In the genomic region with DNA sequence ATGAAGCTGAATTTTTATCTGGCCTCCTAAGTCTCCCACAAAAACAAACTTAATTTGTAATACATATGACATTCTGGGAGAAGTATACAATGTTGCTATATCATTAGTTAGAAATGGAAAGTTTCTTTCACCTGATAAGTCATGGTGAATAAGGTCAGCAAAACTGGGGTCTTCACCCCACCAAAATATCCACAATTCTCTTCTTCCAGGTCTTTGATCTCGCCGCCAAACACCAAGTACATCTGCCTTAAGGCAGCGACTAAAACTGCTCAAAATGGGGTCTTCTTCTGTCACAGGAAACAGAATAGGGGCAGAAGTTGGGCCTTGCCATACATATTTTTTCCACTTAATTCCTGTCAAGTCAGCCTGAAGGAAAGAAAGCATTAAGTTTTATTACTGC, we compare ENCODE assay signal across 10 cellular contexts. TPM values are rescaled to one million over a fixed set of nuclear protein-coding genes. Genes with fewer than 3 reads are reported as not detected.
DNase-seq lines count a peak whose midpoint lies in the region; ATAC-seq and TF ChIP-seq lines count a peak whose summit lies in the region.
"Had no signal": no experiment of that assay in that cellular context is flagged by ENCODE, and none has a peak within 500 bp of the region (broad histone marks: within the 10 kb centered on the region; RNA-seq: fewer than 3 reads in every experiment).

No MANE protein-coding gene starts in this region.

- H3K36me3 Mint-ChIP-seq in activated T-cell treated with anti-CD3 and anti-CD28 coated beads, Interleukin-2, amount 50 U/mL, for 24 hours (ENCODE audit: low read depth), result peaks cover 64% of the 10 kb centered on the region
- peaks cover 28 to 32% of the 10 kb centered on the region in 2 donors for H3K36me3 Mint-ChIP-seq in activated naive CD4-positive, alpha-beta T cell treated with anti-CD3 and anti-CD28 coated beads, Interleukin-2, amount 50 U/mL, for 72 hours
- peaks cover 0 to 11% (median 5%) of the 10 kb centered on the region in 3 donors for H3K36me3 Mint-ChIP-seq in immature natural killer cell

- H3K9me3 Mint-ChIP-seq in activated T-cell treated with anti-CD3 and anti-CD28 coated beads, Interleukin-2, amount 50 U/mL, for 24 hours, result no peaks in the 10 kb centered on the region
- no peaks in the 10 kb centered on the region for H3K9me3 Mint-ChIP-seq in activated naive CD4-positive, alpha-beta T cell treated with anti-CD3 and anti-CD28 coated beads, Interleukin-2, amount 50 U/mL, for 72 hours
- no peaks in the 10 kb centered on the region for H3K9me3 Mint-ChIP-seq in immature natural killer cell

- H3K4me3 ChIP-seq in suprapubic skin, result peak overlapping the region; percentile 95

- ATAC-seq in activated naive CD4-positive, alpha-beta T cell treated with anti-CD3 and anti-CD28 coated beads, Interleukin-2, amount 50 U/mL, for 72 hours, result no peak
- no peak for ATAC-seq in GM19463 (IDR thresholded peaks at IDR 0.05; ENCODE audit: unreplicated experiment)

- H3K4me3 Mint-ChIP-seq in activated T-cell treated with anti-CD3 and anti-CD28 coated beads, Interleukin-2, amount 50 U/mL, for 24 hours, result peak overlapping the region; percentile 88
- H3K4me3 Mint-ChIP-seq in immature natural killer cell, result peak overlapping the region; percentile 92 to 98 (median 96)

- no peaks in the 10 kb centered on the region for H3K27me3 Mint-ChIP-seq in activated T-cell treated with anti-CD3 and anti-CD28 coated beads, Interleukin-2, amount 50 U/mL, for 24 hours
- peaks cover 10 to 23% (median 12%) of the 10 kb centered on the region in 3 donors for H3K27me3 Mint-ChIP-seq in immature natural killer cell (ENCODE audit: low read depth in 3 of 3)

- no peak for TF ChIP-seq POLR2A in suprapubic skin (IDR thresholded peaks at IDR 0.05)

- no peak for TF ChIP-seq EP300 in suprapubic skin (IDR thresholded peaks at IDR 0.05)

- no peaks in the 10 kb centered on the region for H3K9me3 ChIP-seq in suprapubic skin
- H3K9me3 ChIP-seq: vagina had no signal

- H3K4me1 Mint-ChIP-seq in activated T-cell treated with anti-CD3 and anti-CD28 coated beads, Interleukin-2, amount 50 U/mL, for 24 hours (ENCODE audit: low read depth), result peaks cover 51% of the 10 kb centered on the region
- peaks cover 55 to 69% of the 10 kb centered on the region in 2 donors for H3K4me1 Mint-ChIP-seq in immature natural killer cell

- whole genome bisulfite sequencing in suprapubic skin, result 64% methylated on average over 3 of the region's 3 CpGs

- no peaks in the 10 kb centered on the region for H3K27me3 ChIP-seq in suprapubic skin
- H3K27me3 ChIP-seq: vagina had no signal

- no peak for DNase-seq in activated T-cell treated with anti-CD3 and anti-CD28 coated beads, Interleukin-2, amount 50 U/mL, for 24 hours
- DNase-seq in activated T-cell treated with anti-CD3 and anti-CD28 coated beads for 4 hours, result no peak
- no peak for DNase-seq in activated naive CD4-positive, alpha-beta T cell treated with anti-CD3 and anti-CD28 coated beads, Interleukin-2, amount 50 U/mL, for 72 hours (ENCODE audit: low spot score in 2 of 2)
- no peak for DNase-seq in immature natural killer cell
- DNase-seq in suprapubic skin (ENCODE audit: low spot score in 2 of 2), result no peak
- DNase-seq in G401 (ENCODE audit: low spot score), result no peak
- DNase-seq in HK-2 (ENCODE audit: unreplicated experiment), result no peak
- DNase-seq: NCI-H1417 had no signal

- no peak for TF ChIP-seq CTCF in suprapubic skin (IDR thresholded peaks at IDR 0.05)

- H3K36me3 ChIP-seq in suprapubic skin, result peaks cover 14% of the 10 kb centered on the region

- H3K27ac ChIP-seq in suprapubic skin, result no peak overlapping the region

- in situ Hi-C loops in G401 (cut with HindIII; ENCODE audit: low sequenced_read_pairs), result no loop called here

- H3K27ac Mint-ChIP-seq in activated T-cell treated with anti-CD3 and anti-CD28 coated beads, Interleukin-2, amount 50 U/mL, for 24 hours, result peak overlapping the region; percentile 94
- peak overlapping the region; percentile 65 to 87 for H3K27ac Mint-ChIP-seq in activated naive CD4-positive, alpha-beta T cell treated with anti-CD3 and anti-CD28 coated beads, Interleukin-2, amount 50 U/mL, for 72 hours
- H3K27ac Mint-ChIP-seq in immature natural killer cell, result peak overlapping the region; percentile 92 to 99 (median 94)

- peaks cover 46% of the 10 kb centered on the region for H3K4me1 ChIP-seq in suprapubic skin

RNA-seq across cellular contexts. Expression of a gene that starts 2.1 kb away (rescaled TPM):
- 10 to 100 TPM; 45.9 to 56.6 TPM for total RNA-seq in activated naive CD4-positive, alpha-beta T cell treated with anti-CD3 and anti-CD28 coated beads, Interleukin-2, amount 50 U/mL, for 72 hours
- polyA plus RNA-seq in immature natural killer cell, result 1 to 10 TPM in 2 of 3 donors, under 1 TPM in 1; 0.30 to 5.1 (median 4.5) TPM
- total RNA-seq in suprapubic skin, result 100 to 1,000 TPM in 1 of 4 donors, 10 to 100 TPM in 3; 58.8 to 129 (median 75.9) TPM
- 9.5 and 14.8 TPM in 2 replicates for total RNA-seq in G401 (2014; rRNA removed; shearing (Covaris generic))
